Comparison of ENCODE assay signal across 14 cellular contexts in the genomic region with DNA sequence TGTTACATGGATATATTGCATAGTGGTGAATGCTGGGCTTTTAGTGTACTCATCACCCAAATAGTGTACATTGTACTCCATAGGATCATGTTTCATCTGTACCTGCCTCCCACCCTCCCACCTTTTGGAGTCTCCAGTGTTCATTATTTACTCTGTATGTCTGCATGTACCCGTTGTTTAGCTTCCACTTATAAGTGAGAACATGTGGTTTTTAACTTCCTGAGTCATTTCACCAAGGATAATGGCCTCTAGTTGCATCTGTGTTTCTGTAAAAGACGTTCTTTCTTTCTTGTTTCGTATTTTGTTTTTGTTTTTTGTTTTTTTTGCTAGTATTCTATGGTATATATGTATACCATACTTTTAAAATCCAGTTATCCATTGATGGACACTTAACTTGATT.
DNase-seq lines count a peak whose midpoint lies in the region; ATAC-seq and TF ChIP-seq lines count a peak whose summit lies in the region.
"Had no signal": no experiment of that assay in that cellular context is flagged by ENCODE, and none has a peak within 500 bp of the region (broad histone marks: within the 10 kb centered on the region; RNA-seq: fewer than 3 reads in every experiment).

No MANE protein-coding gene starts in this region.

- H3K4me1 ChIP-seq in ovary (ENCODE audit: insufficient read depth) = no peaks in the 10 kb centered on the region

- H3K4me3 Mint-ChIP-seq in memory B cell = no peak overlapping the region
- H3K4me3 Mint-ChIP-seq: natural killer cell treated with Interleukin-12 subunit alpha and Interleukin-12 subunit beta and Interleukin-15 and Interleukin-18, amount 100 ng/mL, for 72 hours had no signal

- H3K27me3 ChIP-seq in ovary = no peaks in the 10 kb centered on the region
- H3K27me3 ChIP-seq: cardiac muscle cell had no signal

- H3K9me3 Mint-ChIP-seq in memory B cell = no peaks in the 10 kb centered on the region
- H3K9me3 Mint-ChIP-seq: natural killer cell treated with Interleukin-12 subunit alpha and Interleukin-12 subunit beta and Interleukin-15 and Interleukin-18, amount 100 ng/mL, for 72 hours had no signal

- no peak for TF ChIP-seq CTCF in ovary (IDR thresholded peaks at IDR 0.05)

- intact Hi-C loops in ovary (cut with DNase I) = no loop called here

- peak overlapping the region; percentile 31 for H3K27ac Mint-ChIP-seq in memory B cell
- H3K27ac Mint-ChIP-seq: natural killer cell treated with Interleukin-12 subunit alpha and Interleukin-12 subunit beta and Interleukin-15 and Interleukin-18, amount 100 ng/mL, for 72 hours had no signal

- 56 to 64% (median 62%) methylated on average over 3 of the region's 3 CpGs for WGBS in ovary, 3 donors

- DNase-seq in DMS153 treated with DMSO at 0.1 percent for 48 hours (lab: John Stamatoyannopoulos, UW; ENCODE audit: unreplicated experiment) = peak; percentile 5
- DNase-seq in DMS153 (lab: John Stamatoyannopoulos, UW) = no peak
- DNase-seq in memory B cell (ENCODE audit: low spot score in 2 of 2) = no peak
- no peak for DNase-seq in stimulated activated naive CD4-positive, alpha-beta T cell (lab: John Stamatoyannopoulos, UW)
- DNase-seq in ovary = no peak
- no peak for DNase-seq in NOMO-1 treated with dmso at 0.1 percent for 144 hours (lab: John Stamatoyannopoulos, UW; ENCODE audit: unreplicated experiment)

- no peaks in the 10 kb centered on the region for H3K36me3 ChIP-seq in ovary
- H3K36me3 ChIP-seq: cardiac muscle cell had no signal

- H3K27me3 Mint-ChIP-seq in memory B cell = no peaks in the 10 kb centered on the region
- H3K27me3 Mint-ChIP-seq: natural killer cell treated with Interleukin-12 subunit alpha and Interleukin-12 subunit beta and Interleukin-15 and Interleukin-18, amount 100 ng/mL, for 72 hours had no signal

- TF ChIP-seq POLR2A in ovary (IDR thresholded peaks at IDR 0.05) = no peak

- H3K36me3 Mint-ChIP-seq in memory B cell = no peaks in the 10 kb centered on the region
- H3K36me3 Mint-ChIP-seq: natural killer cell treated with Interleukin-12 subunit alpha and Interleukin-12 subunit beta and Interleukin-15 and Interleukin-18, amount 100 ng/mL, for 72 hours had no signal

- TF ChIP-seq EP300 in ovary (IDR thresholded peaks at IDR 0.05) = no peak

- H3K4me3 ChIP-seq in ovary = no peak overlapping the region
- H3K4me3 ChIP-seq: cardiac muscle cell, K562, smooth muscle cell had no signal

- H3K4me1 Mint-ChIP-seq in memory B cell = peaks cover 7% of the 10 kb centered on the region

- ATAC-seq in HG02759 (IDR thresholded peaks at IDR 0.05; ENCODE audit: unreplicated experiment) (peak; percentile 46), HG03571 (IDR thresholded peaks at IDR 0.05; ENCODE audit: unreplicated experiment) (peak; percentile 48), memory B cell (ENCODE audit: low read depth) (no peak)
- ATAC-seq: K562; natural killer cell treated with Interleukin-12 subunit alpha and Interleukin-12 subunit beta and Interleukin-15 and Interleukin-18, amount 100 ng/mL, for 72 hours had no signal

- H3K27ac ChIP-seq in ovary = no peak overlapping the region
- H3K27ac ChIP-seq: 22Rv1, cardiac muscle cell, VCaP had no signal

- no peaks in the 10 kb centered on the region for H3K9me3 ChIP-seq in ovary
